11 cellular contexts compared by ENCODE assay signal in genomic region chr7:28509256-28510021, GRCh38.
DNase-seq lines count a peak whose midpoint lies in the region; ATAC-seq and TF ChIP-seq lines count a peak whose summit lies in the region.
"Had no signal": no experiment of that assay in that cellular context is flagged by ENCODE, and none has a peak within 500 bp of the region (broad histone marks: within the 10 kb centered on the region; RNA-seq: fewer than 3 reads in every experiment).

No MANE protein-coding gene starts in this region.

- H3K14ac ChIP-seq in trophoblast cell (ENCODE audit: low read length), result no peak overlapping the region

- no peak overlapping the region for H2AK5ac ChIP-seq in trophoblast cell (ENCODE audit: low read length)

- ATAC-seq in GM18907 (IDR thresholded peaks at IDR 0.05; ENCODE audit: unreplicated experiment) (peak; percentile 72), HG02763 (IDR thresholded peaks at IDR 0.05; ENCODE audit: unreplicated experiment) (peak; percentile 77)
- ATAC-seq: natural killer cell had no signal

- H4K12ac ChIP-seq in trophoblast cell (ENCODE audit: low read depth, low read length), result no peak overlapping the region

- H3K9me3 ChIP-seq in trophoblast cell (ENCODE audit: insufficient read depth, low read depth, low read length), result no peaks in the 10 kb centered on the region
- H3K9me3 ChIP-seq: MG63, SJSA1 had no signal

- no peaks in the 10 kb centered on the region for H3K4me1 ChIP-seq in trophoblast cell (ENCODE audit: control insufficient read depth in 1 of 2, insufficient read depth in 2 of 2, low read length in 2 of 2)
- H3K4me1 ChIP-seq: SJSA1 had no signal

- no peak overlapping the region for H2BK12ac ChIP-seq in trophoblast cell (ENCODE audit: low read length)

- CTCF ChIA-PET in HEK293T (lab: Yijun Ruan, JAX), result no interaction called here

- no peak overlapping the region for H3K4ac ChIP-seq in trophoblast cell (ENCODE audit: low read depth, low read length)

- POLR2A ChIA-PET in HEK293T (lab: Yijun Ruan, JAX), result no interaction called here

- no peak overlapping the region for H4K8ac ChIP-seq in trophoblast cell (ENCODE audit: low read depth, low read length)

- DNase-seq in NAMALWA (ENCODE audit: low spot score) (peak; percentile 19), trophoblast cell (peak; percentile 8 to 32), kidney glomerular epithelial cell (lab: John Stamatoyannopoulos, UW) (no peak), HEK293T (ENCODE audit: extremely low spot score) (no peak), HK-2 (ENCODE audit: unreplicated experiment) (no peak)
- no peak for DNase-seq in stimulated activated CD4-positive, alpha-beta T cell treated with anti-CD3 and anti-CD28 coated beads, Interleukin-2, amount 100 ng/mL, for 24 hours
- DNase-seq: MG63, natural killer cell had no signal

- H3K79me1 ChIP-seq in trophoblast cell (ENCODE audit: low read length), result no peaks in the 10 kb centered on the region

- H4K91ac ChIP-seq in trophoblast cell (ENCODE audit: low read depth, low read length), result no peak overlapping the region

- no peak overlapping the region for H3K23ac ChIP-seq in trophoblast cell (ENCODE audit: low read length)

- no peaks in the 10 kb centered on the region for H3K27me3 ChIP-seq in trophoblast cell (ENCODE audit: insufficient read depth, low read length)
- H3K27me3 ChIP-seq: MG63 had no signal

- no peaks in the 10 kb centered on the region for H3K79me2 ChIP-seq in trophoblast cell (ENCODE audit: control insufficient read depth, insufficient read depth, low read length, poor library complexity)

- no peak overlapping the region for H3K4me2 ChIP-seq in trophoblast cell (ENCODE audit: low read length)

- H2AFZ ChIP-seq in trophoblast cell (ENCODE audit: insufficient read depth, low read length, poor library complexity), result no peak overlapping the region

- H3K4me3 ChIP-seq in trophoblast cell (ENCODE audit: low read depth, low read length), result no peak overlapping the region
- H3K4me3 ChIP-seq: MG63, SJSA1 had no signal

- no CpG with 5 or more reads among the region's 12 CpGs for WGBS in trophoblast cell (ENCODE audit: extremely low coverage, insufficient coverage, insufficient read length)

- H2BK120ac ChIP-seq in trophoblast cell (ENCODE audit: insufficient read depth, low read length, poor library complexity), result no peak overlapping the region

- no peak overlapping the region for H3K27ac ChIP-seq in trophoblast cell (ENCODE audit: low read depth, low read length)
- H3K27ac ChIP-seq: SJSA1 had no signal

- H3K9ac ChIP-seq in trophoblast cell (ENCODE audit: low read length), result no peak overlapping the region

- H3K36me3 ChIP-seq in trophoblast cell (ENCODE audit: control insufficient read depth in 1 of 2, insufficient read depth in 2 of 2, low read length in 2 of 2), result no peaks in the 10 kb centered on the region
- H3K36me3 ChIP-seq: SJSA1 had no signal

- no peak overlapping the region for H3K18ac ChIP-seq in trophoblast cell (ENCODE audit: low read length)

- no peak overlapping the region for H2BK5ac ChIP-seq in trophoblast cell (ENCODE audit: low read depth, low read length, poor library complexity)

TF ChIP-seq in HEK293T, 16 proteins besides CTCF, POLR2A, EP300 and RAD21:
- no peak for TF ChIP-seq ELF4 (IDR thresholded peaks at IDR 0.05)
- TF ChIP-seq FOXM1 (IDR thresholded peaks at IDR 0.05; ENCODE audit: borderline replicate concordance), result no peak
- no peak for TF ChIP-seq CTBP1 (IDR thresholded peaks at IDR 0.05; ENCODE audit: borderline replicate concordance)
- no peak for TF ChIP-seq L3MBTL2 (conservative IDR thresholded peaks at IDR 0.05)
- TF ChIP-seq PKNOX1 (IDR thresholded peaks at IDR 0.05), result no peak
- TF ChIP-seq SP1 (IDR thresholded peaks at IDR 0.05), result no peak
- TF ChIP-seq ZNF384 (IDR thresholded peaks at IDR 0.05), result no peak
- no peak for TF ChIP-seq FOXK2 (IDR thresholded peaks at IDR 0.05)
- no peak for TF ChIP-seq TARDBP (IDR thresholded peaks at IDR 0.05)

Comparison
In these comparisons a context has a peak if more than half of its experiments do, and no peak if none do; other contexts are left out.
1. DNase-seq: peak in NAMALWA (single experiment) and trophoblast cell (2 of 2); none in kidney glomerular epithelial cell (single experiment), HEK293T (single experiment), stimulated activated CD4-positive, alpha-beta T cell treated with anti-CD3 and anti-CD28 coated beads, Interleukin-2, amount 100 ng/mL, for 24 hours (0 of 2) and HK-2 (single experiment).